8 cellular contexts compared by ENCODE assay signal in genomic region chrX:106802063-106802387, GRCh38. TPM values are rescaled to one million over a fixed set of nuclear protein-coding genes. Genes with fewer than 3 reads are reported as not detected.
DNase-seq lines count a peak whose midpoint lies in the region; ATAC-seq, FAIRE-seq and TF ChIP-seq lines count a peak whose summit lies in the region.

No MANE protein-coding gene starts in this region.

- no peaks in the 10 kb centered on the region for H3K36me3 ChIP-seq in MM.1S (replicated peaks; ENCODE audit: insufficient read depth, low read length)
- no peaks in the 10 kb centered on the region for H3K36me3 ChIP-seq in esophagus muscularis mucosa

- H3K9ac ChIP-seq in MM.1S (ENCODE audit: low read length): no peak overlapping the region; the same call in 1 of the 2 replicates

- POLR2A ChIA-PET in AG04449 (lab: Yijun Ruan, JAX): interaction anchor here (0.6 kb wide), 1 partner anchor 8 kb away, joined by 3 read pairs; no protein-coding TSS in a partner anchor

- H3K4me1 ChIP-seq in MM.1S (ENCODE audit: low read length) (no peaks in the 10 kb centered on the region), esophagus muscularis mucosa (peaks cover 0 to 5% (median 4%) of the 10 kb centered on the region in 4 donors)

- TF ChIP-seq EP300 in esophagus muscularis mucosa (IDR thresholded peaks at IDR 0.05): no peak

- peak overlapping the region; percentile 87 for H3K27ac Mint-ChIP-seq in osteocyte (ENCODE audit: unreplicated experiment)

- ATAC-seq in GM19328 (IDR thresholded peaks at IDR 0.05; ENCODE audit: unreplicated experiment): peak; percentile 34

- H3F3A ChIP-seq in MM.1S (ENCODE audit: insufficient read depth, low read length): no peaks in the 10 kb centered on the region

- peak overlapping the region; percentile 95 for H3K4me3 Mint-ChIP-seq in osteocyte (ENCODE audit: unreplicated experiment)

- H3K36me3 Mint-ChIP-seq in osteocyte (ENCODE audit: unreplicated experiment): no peaks in the 10 kb centered on the region

- H3K9me3 Mint-ChIP-seq in osteocyte (ENCODE audit: unreplicated experiment): no peaks in the 10 kb centered on the region

- no peaks in the 10 kb centered on the region for H3K79me2 ChIP-seq in MM.1S (ENCODE audit: low read length)

- H3K4me2 ChIP-seq in MM.1S (ENCODE audit: low read depth, low read length): peak overlapping the region; percentile 68

- WGBS in esophagus muscularis mucosa: 38% methylated on average over 11 of the region's 11 CpGs

- H3K27ac ChIP-seq in MM.1S (ENCODE audit: low read length): no peak overlapping the region
- H3K27ac ChIP-seq in esophagus muscularis mucosa (replicated peaks in 1 of 4): no peak overlapping the region

- H3K27me3 Mint-ChIP-seq in osteocyte (ENCODE audit: unreplicated experiment): peaks cover 28% of the 10 kb centered on the region

- no peak for DNase-seq in AG04449 (ENCODE audit: low read depth, low spot score)
- no peak for DNase-seq in MM.1S
- DNase-seq in esophagus muscularis mucosa (ENCODE audit: extremely low spot score): no peak
- no peak for DNase-seq in osteocyte (ENCODE audit: extremely low spot score, unreplicated experiment)
- DNase-seq in H54 (ENCODE audit: insufficient read length, low spot score): no peak
- DNase-seq in stimulated activated CD8-positive, alpha-beta memory T cell treated with anti-CD3 and anti-CD28 coated beads, Interleukin-4, amount 100 ng/mL, for 48 hours: no peak
- no peak for DNase-seq in NCI-H1048 (lab: John Stamatoyannopoulos, UW)

- peak overlapping the region; percentile 81; the same call in 1 of the 2 replicates for H2AFZ ChIP-seq in MM.1S (ENCODE audit: low read length)

- TF ChIP-seq CTCF in AG04449 (IDR thresholded peaks at IDR 0.05; ENCODE audit: insufficient read depth, low read length, missing control alignments) (no peak), MM.1S (IDR thresholded peaks at IDR 0.05; ENCODE audit: low read length) (no peak), esophagus muscularis mucosa (IDR thresholded peaks at IDR 0.05) (no peak), osteocyte (IDR thresholded peaks at IDR 0.05) (no peak)

- H3K4me1 Mint-ChIP-seq in osteocyte (ENCODE audit: unreplicated experiment): peaks cover 5% of the 10 kb centered on the region

- H3K9me3 ChIP-seq in MM.1S (replicated peaks; ENCODE audit: insufficient read depth, low read length): no peaks in the 10 kb centered on the region
- H3K9me3 ChIP-seq in esophagus muscularis mucosa: no peaks in the 10 kb centered on the region

- FAIRE-seq in H54 (lab: Jason Lieb, UNC): no peak

- TF ChIP-seq POLR2A in esophagus muscularis mucosa (IDR thresholded peaks at IDR 0.05; ENCODE audit: low read depth) (no peak), H54 (IDR thresholded peaks at IDR 0.05; ENCODE audit: low read depth, low read length) (no peak)

- CTCF ChIA-PET in AG04449 (lab: Yijun Ruan, JAX): interaction anchor here (0.8 to 1.1 kb wide), 2 partner anchors 321 to 324 kb away, joined by 3 to 4 read pairs; no protein-coding TSS in a partner anchor

- intact Hi-C loops in esophagus muscularis mucosa (cut with DNase I): no loop called here

- H4K20me1 ChIP-seq in MM.1S (ENCODE audit: insufficient read depth, low read length): no peaks in the 10 kb centered on the region

- H3K4me3 ChIP-seq in AG04449 (ENCODE audit: low read depth, low read length) (peak overlapping the region; percentile 80), MM.1S (ENCODE audit: low read length) (peak overlapping the region; percentile 82), esophagus muscularis mucosa (peak overlapping the region; percentile 59 to 75 (median 63))

- no peaks in the 10 kb centered on the region for H3K9me2 ChIP-seq in MM.1S (replicated peaks; ENCODE audit: insufficient read depth, low read length)

- H3K27me3 ChIP-seq in MM.1S (replicated peaks; ENCODE audit: insufficient read depth, low read length): no peaks in the 10 kb centered on the region
- no peaks in the 10 kb centered on the region for H3K27me3 ChIP-seq in esophagus muscularis mucosa

RNA-seq across cellular contexts. Expression of gene TBC1D8B, which starts 0.4 kb away (rescaled TPM):
- 1 to 10 TPM; 2.5 to 5.0 (median 3.6) TPM for total RNA-seq in esophagus muscularis mucosa
- 10.3 and 11.0 TPM in 2 replicates for total RNA-seq in osteocyte
